ENCODE assay signal across 14 cellular contexts in the genomic region with DNA sequence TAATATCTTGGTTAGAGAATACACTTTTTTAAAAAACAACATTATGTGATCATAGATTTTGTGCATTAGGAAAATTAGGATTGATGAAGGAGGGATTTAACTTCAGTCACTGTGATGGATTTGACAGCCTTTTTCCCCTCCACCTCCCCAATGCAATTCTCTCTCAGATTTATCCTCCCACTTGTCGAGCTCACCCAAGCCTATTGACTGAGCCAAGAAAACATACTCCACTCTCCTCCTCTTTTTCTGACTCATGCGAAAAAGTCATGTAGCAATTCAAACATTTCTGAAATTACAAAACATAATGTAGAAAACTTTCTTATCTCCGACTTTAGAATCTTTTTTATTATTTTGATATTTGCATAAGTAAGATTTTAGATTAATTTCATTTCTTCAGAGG. TPM values are rescaled to one million over a fixed set of nuclear protein-coding genes. Genes with fewer than 3 reads are reported as not detected.
DNase-seq lines count a peak whose midpoint lies in the region; TF ChIP-seq lines count a peak whose summit lies in the region.
"Had no signal": no experiment of that assay in that cellular context is flagged by ENCODE, and none has a peak within 500 bp of the region (broad histone marks: within the 10 kb centered on the region; RNA-seq: fewer than 3 reads in every experiment).

No MANE protein-coding gene starts in this region.

- DNase-seq in epithelial cell of esophagus (ENCODE audit: low read depth) (peak; percentile 3), putamen (ENCODE audit: low spot score) (peak; percentile 69), cardiac septum (ENCODE audit: low spot score) (no peak), G401 (ENCODE audit: low spot score) (no peak), esophagus squamous epithelium (lab: John Stamatoyannopoulos, UW) (no peak), NCI-H1694 treated with DMSO at 0.1 percent for 48 hours (lab: John Stamatoyannopoulos, UW) (no peak)
- DNase-seq: ACHN; Caco-2; CD4-positive, alpha-beta T cell; H9; KG1 had no signal

- H3K9ac ChIP-seq in KMS-11: no peak overlapping the region

- H3K4me1 ChIP-seq in KMS-11 (ENCODE audit: low read depth, poor library complexity, severe bottlenecking) (peaks cover 56% of the 10 kb centered on the region), esophagus squamous epithelium (no peaks in the 10 kb centered on the region)
- H3K4me1 ChIP-seq: Caco-2 had no signal

- H3K4me2 ChIP-seq in KMS-11: no peak overlapping the region

- H3K27ac ChIP-seq in KMS-11: peak overlapping the region; percentile 92; the same call in 1 of the 2 replicates
- no peak overlapping the region for H3K27ac ChIP-seq in esophagus squamous epithelium
- H3K27ac ChIP-seq: C4-2B had no signal

- WGBS in esophagus squamous epithelium, 2 donors: 44 to 61% methylated on average over 3 of the region's 3 CpGs

- TF ChIP-seq CTCF in KMS-11 (conservative IDR thresholded peaks at IDR 0.05; ENCODE audit: low read depth, low read length) (no peak), epithelial cell of esophagus (IDR thresholded peaks at IDR 0.05; ENCODE audit: insufficient read depth, low read depth, low read length, missing control alignments) (no peak), esophagus squamous epithelium (IDR thresholded peaks at IDR 0.05) (no peak)

- H3K27me3 ChIP-seq in KMS-11 (ENCODE audit: insufficient read depth, low read depth) (no peaks in the 10 kb centered on the region), esophagus squamous epithelium (no peaks in the 10 kb centered on the region)

- intact Hi-C loops in cardiac septum (cut with DNase I) (no loop called here), esophagus squamous epithelium (cut with DNase I) (no loop called here)

- in situ Hi-C loops in G401 (cut with HindIII; ENCODE audit: low sequenced_read_pairs): no loop called here

- no peaks in the 10 kb centered on the region for H4K20me1 ChIP-seq in KMS-11 (ENCODE audit: insufficient read depth)

- no peak overlapping the region for H3K4me3 ChIP-seq in KMS-11 (IDR thresholded peaks at IDR 0.05; ENCODE audit: insufficient read depth, low read depth, low read length)
- H3K4me3 ChIP-seq in epithelial cell of esophagus (ENCODE audit: low read length): no peak overlapping the region
- no peak overlapping the region for H3K4me3 ChIP-seq in esophagus squamous epithelium
- H3K4me3 ChIP-seq: GM12878 had no signal

- H2AFZ ChIP-seq in KMS-11 (ENCODE audit: low read depth): no peak overlapping the region

- H3K9me3 ChIP-seq in esophagus squamous epithelium: no peaks in the 10 kb centered on the region
- H3K9me3 ChIP-seq: Caco-2 had no signal

- H3K36me3 ChIP-seq in KMS-11 (ENCODE audit: insufficient read depth) (no peaks in the 10 kb centered on the region), esophagus squamous epithelium (no peaks in the 10 kb centered on the region)

- no peak for TF ChIP-seq POLR2A in esophagus squamous epithelium (IDR thresholded peaks at IDR 0.05)

- no peaks in the 10 kb centered on the region for H3K79me2 ChIP-seq in KMS-11 (ENCODE audit: insufficient read depth, low read depth)

RNA-seq across cellular contexts. Expression of a gene that starts 24.1 kb away (rescaled TPM):
- total RNA-seq in cardiac septum: 0.16 TPM
- not detected in 2 replicates for total RNA-seq in G401 (2014; rRNA removed; shearing (Covaris generic))
- not detected for total RNA-seq in esophagus squamous epithelium

RNA-seq across cellular contexts. Expression of a gene that starts 50.9 kb away (rescaled TPM):
- total RNA-seq in cardiac septum (103 TPM), esophagus squamous epithelium (10 to 100 TPM; 21.8 to 29.6 (median 25.3) TPM)
- total RNA-seq in G401 (2014; rRNA removed; shearing (Covaris generic)): 16.3 and 50.2 TPM in 2 replicates

Comparison
In these comparisons a context has a peak if more than half of its experiments do, and no peak if none do; other contexts are left out.
1. DNase-seq: peak in epithelial cell of esophagus (single experiment) and putamen (single experiment); none in cardiac septum (single experiment), G401 (single experiment), esophagus squamous epithelium (single experiment) and NCI-H1694 treated with DMSO at 0.1 percent for 48 hours (single experiment).